In the genomic region with DNA sequence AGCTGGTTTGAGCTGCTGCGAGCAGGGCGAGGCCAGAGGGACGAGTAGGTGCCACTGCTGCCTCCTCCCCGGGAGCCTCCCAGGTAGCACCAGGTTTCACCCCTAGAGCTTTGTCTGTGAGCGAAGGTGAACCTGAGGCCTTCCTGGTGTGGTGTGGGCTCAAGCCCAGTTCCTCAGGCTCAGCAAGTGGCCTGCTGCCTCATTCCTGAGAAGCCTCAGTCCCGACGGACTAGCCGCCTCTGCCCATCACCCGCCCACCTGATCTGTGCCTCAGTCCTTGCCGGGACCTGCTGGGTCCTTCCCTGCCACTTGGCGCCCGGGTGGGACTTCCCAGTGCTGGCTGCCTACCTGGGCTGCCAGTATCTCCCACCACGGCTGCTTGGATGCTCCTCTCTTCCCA, we compare ENCODE assay signal across 18 cellular contexts. TPM values are rescaled to one million over a fixed set of nuclear protein-coding genes. Genes with fewer than 3 reads are reported as not detected.
A peak's percentile ranks its signal among the peaks of the same experiment; 100 is the strongest.
DNase-seq lines count a peak whose midpoint lies in the region; ATAC-seq and TF ChIP-seq lines count a peak whose summit lies in the region.
"Had no signal": no experiment of that assay in that cellular context is flagged by ENCODE, and none has a peak within 500 bp of the region (broad histone marks: within the 10 kb centered on the region; RNA-seq: fewer than 3 reads in every experiment).

No MANE protein-coding gene starts in this region.

- peak overlapping the region; percentile 92 for H3K27ac Mint-ChIP-seq in CD8-positive, alpha-beta T cell
- peak overlapping the region; percentile 99 for H3K27ac Mint-ChIP-seq in activated naive CD4-positive, alpha-beta T cell treated with anti-CD3 and anti-CD28 coated beads, Interleukin-2, amount 10 ng/mL, durations not matched to agents 7 days and 5 days
- H3K27ac Mint-ChIP-seq: H9 had no signal

- H2AFZ ChIP-seq in neuronal stem cell (ENCODE audit: low read length): no peak overlapping the region
- H2AFZ ChIP-seq: hepatocyte had no signal

- H3K4me3 ChIP-seq in CD8-positive, alpha-beta T cell (ENCODE audit: low read depth, low read length): peak overlapping the region; percentile 98
- peak overlapping the region; percentile 91 for H3K4me3 ChIP-seq in GM12875 (ENCODE audit: low read depth, low read length)
- no peak overlapping the region for H3K4me3 ChIP-seq in neuronal stem cell (ENCODE audit: low read length in 2 of 2)
- H3K4me3 ChIP-seq: coronary artery, esophagus muscularis mucosa, hepatocyte had no signal

- no peak overlapping the region for H3K4ac ChIP-seq in neuronal stem cell (ENCODE audit: low read length)

- intact Hi-C loops in CD8-positive, alpha-beta T cell (cut with DNase I, micrococcal nuclease): loop anchor here in 1 of 2 experiments (5.0 kb wide), 1 partner anchor 73 kb away; the partner anchor contains the start of gene CLUAP1

- peaks cover 64% of the 10 kb centered on the region for H3K4me1 Mint-ChIP-seq in CD8-positive, alpha-beta T cell (ENCODE audit: low read depth)
- H3K4me1 Mint-ChIP-seq in activated naive CD4-positive, alpha-beta T cell treated with anti-CD3 and anti-CD28 coated beads, Interleukin-2, amount 10 ng/mL, durations not matched to agents 7 days and 5 days: peaks cover 71% of the 10 kb centered on the region

- H3K9ac ChIP-seq in neuronal stem cell (ENCODE audit: low read depth, low read length, poor library complexity): peak overlapping the region; percentile 44

- H3K36me3 ChIP-seq in CD8-positive, alpha-beta T cell (ENCODE audit: insufficient read depth, low read length): peaks cover 3% of the 10 kb centered on the region
- H3K36me3 ChIP-seq in neuronal stem cell (replicated peaks in 1 of 2; ENCODE audit: control insufficient read depth in 2 of 2, insufficient read depth in 2 of 2, low read length in 2 of 2): peaks cover 0 to under 1% of the 10 kb centered on the region in 2 donors
- H3K36me3 ChIP-seq: esophagus muscularis mucosa had no signal

- peak overlapping the region; percentile 98 for H3K4me3 Mint-ChIP-seq in CD8-positive, alpha-beta T cell
- H3K4me3 Mint-ChIP-seq in activated naive CD4-positive, alpha-beta T cell treated with anti-CD3 and anti-CD28 coated beads, Interleukin-2, amount 10 ng/mL, durations not matched to agents 7 days and 5 days: peak overlapping the region; percentile 96
- H3K4me3 Mint-ChIP-seq: H9 had no signal

- no peak overlapping the region for H4K8ac ChIP-seq in neuronal stem cell (ENCODE audit: low read depth, low read length)

- no peak for ATAC-seq in CD8-positive, alpha-beta T cell
- ATAC-seq in HG03378 (IDR thresholded peaks at IDR 0.05; ENCODE audit: unreplicated experiment): no peak
- ATAC-seq: left cardiac atrium had no signal

- WGBS in neuronal stem cell (ENCODE audit: extremely low coverage in 2 of 2, insufficient read length in 2 of 2, insufficient replicate concordance in 1 of 2), 2 donors: no CpG with 5 or more reads among the region's 13 CpGs

- H3K23ac ChIP-seq in neuronal stem cell (ENCODE audit: low read depth, low read length, poor library complexity): no peak overlapping the region

- H4K91ac ChIP-seq in neuronal stem cell (ENCODE audit: low read depth, low read length, poor library complexity): no peak overlapping the region

- H3K4me1 ChIP-seq in CD8-positive, alpha-beta T cell (ENCODE audit: insufficient read depth, low read length): peaks cover 53% of the 10 kb centered on the region
- H3K4me1 ChIP-seq in neuronal stem cell (ENCODE audit: control insufficient read depth in 2 of 2, insufficient read depth in 1 of 2, low read depth in 1 of 2, low read length in 2 of 2): peaks cover 8 to 12% of the 10 kb centered on the region in 2 donors

- peak overlapping the region; percentile 63 for H3K14ac ChIP-seq in neuronal stem cell (ENCODE audit: low read length)

- H3K27me3 ChIP-seq in CD8-positive, alpha-beta T cell (ENCODE audit: insufficient read depth, low read length): no peaks in the 10 kb centered on the region
- H3K27me3 ChIP-seq in neuronal stem cell (ENCODE audit: control insufficient read depth in 3 of 3, insufficient read depth in 3 of 3, low read depth in 1 of 3, low read length in 3 of 3): no peaks in the 10 kb centered on the region
- H3K27me3 ChIP-seq: hepatocyte had no signal

- H3K4me2 ChIP-seq in neuronal stem cell (ENCODE audit: insufficient read depth, low read length, poor library complexity, severe bottlenecking): no peak overlapping the region
- H3K4me2 ChIP-seq: hepatocyte had no signal

- H3K27me3 Mint-ChIP-seq in CD8-positive, alpha-beta T cell (ENCODE audit: low read depth): no peaks in the 10 kb centered on the region
- H3K27me3 Mint-ChIP-seq in activated naive CD4-positive, alpha-beta T cell treated with anti-CD3 and anti-CD28 coated beads, Interleukin-2, amount 10 ng/mL, durations not matched to agents 7 days and 5 days: no peaks in the 10 kb centered on the region

- peak overlapping the region; percentile 10 for H2BK12ac ChIP-seq in neuronal stem cell (ENCODE audit: low read length)

- peaks cover 5% of the 10 kb centered on the region for H3K9me3 Mint-ChIP-seq in CD8-positive, alpha-beta T cell
- H3K9me3 Mint-ChIP-seq in activated naive CD4-positive, alpha-beta T cell treated with anti-CD3 and anti-CD28 coated beads, Interleukin-2, amount 10 ng/mL, durations not matched to agents 7 days and 5 days: peaks cover 9% of the 10 kb centered on the region

- peak in 1 of 7 experiments; percentile 13 for DNase-seq in CD8-positive, alpha-beta T cell
- no peak for DNase-seq in activated naive CD4-positive, alpha-beta T cell treated with anti-CD3 and anti-CD28 coated beads, Interleukin-2, amount 10 ng/mL, durations not matched to agents 7 days and 5 days
- DNase-seq in neuronal stem cell (ENCODE audit: low spot score) (no peak), NK-92 (lab: John Stamatoyannopoulos, UW; ENCODE audit: unreplicated experiment) (no peak)
- no peak for DNase-seq in stimulated activated naive CD4-positive, alpha-beta T cell treated with Interleukin-2 at 50 U/mL for 16 hours (lab: John Stamatoyannopoulos, UW)
- DNase-seq: aorta, GDM1, H9, KG1, left cardiac atrium, NCI-H1694 treated with DMSO at 0.1 percent for 48 hours, NCI-H524, T1000 had no signal

- peak overlapping the region; percentile 75 for H3K27ac ChIP-seq in CD8-positive, alpha-beta T cell (ENCODE audit: low read depth, low read length)
- H3K27ac ChIP-seq in neuronal stem cell (replicated peaks; ENCODE audit: low read length): no peak overlapping the region
- H3K27ac ChIP-seq: coronary artery, esophagus muscularis mucosa, hepatocyte had no signal

- H3K9me3 ChIP-seq in CD8-positive, alpha-beta T cell (ENCODE audit: low read length): peaks cover 2% of the 10 kb centered on the region
- H3K9me3 ChIP-seq in neuronal stem cell (replicated peaks in 1 of 2; ENCODE audit: control insufficient read depth in 2 of 2, insufficient read depth in 1 of 2, low read depth in 1 of 2, low read length in 2 of 2): peaks cover 2 to 4% of the 10 kb centered on the region in 2 donors

- peak overlapping the region; percentile 93 for H2AK5ac ChIP-seq in neuronal stem cell (ENCODE audit: low read depth, low read length)

- H3K36me3 Mint-ChIP-seq in CD8-positive, alpha-beta T cell: peaks cover 40% of the 10 kb centered on the region
- H3K36me3 Mint-ChIP-seq in activated naive CD4-positive, alpha-beta T cell treated with anti-CD3 and anti-CD28 coated beads, Interleukin-2, amount 10 ng/mL, durations not matched to agents 7 days and 5 days: peaks cover 46% of the 10 kb centered on the region

- peak overlapping the region; percentile 85 for H2BK15ac ChIP-seq in neuronal stem cell (ENCODE audit: low read length)

- no peak overlapping the region for H2BK120ac ChIP-seq in neuronal stem cell (ENCODE audit: low read depth, low read length)

- peak overlapping the region; percentile 87 for H2BK5ac ChIP-seq in neuronal stem cell (ENCODE audit: low read length)

- peaks cover 5% of the 10 kb centered on the region for H3K79me1 ChIP-seq in neuronal stem cell (ENCODE audit: low read depth, low read length)

- H3K18ac ChIP-seq in neuronal stem cell (ENCODE audit: low read length): peak overlapping the region; percentile 2

- TF ChIP-seq CTCF in CD8-positive, alpha-beta T cell (IDR thresholded peaks at IDR 0.05): no peak
- TF ChIP-seq CTCF in GM12875 (IDR thresholded peaks at IDR 0.05; ENCODE audit: borderline replicate concordance, insufficient read depth, low read depth, low read length): no peak

- POLR2A ChIA-PET in CD8-positive, alpha-beta T cell (lab: Charles Lee): no interaction called here

- CTCF ChIA-PET in CD8-positive, alpha-beta T cell (lab: Charles Lee): interaction anchor here (1.4 to 2.2 kb wide), 2 partner anchors 49 to 96 kb away, joined by 3 to 5 read pairs; no protein-coding TSS in a partner anchor
- CTCF ChIA-PET in activated naive CD4-positive, alpha-beta T cell treated with anti-CD3 and anti-CD28 coated beads, Interleukin-2, amount 10 ng/mL, durations not matched to agents 7 days and 5 days (lab: Charles Lee): interaction anchor here (0.9 to 1.8 kb wide), 2 partner anchors 29 to 49 kb away, joined by 3 to 4 read pairs; no protein-coding TSS in a partner anchor

RNA-seq across cellular contexts. Expression of gene NLRC3, which starts 1.7 kb away (rescaled TPM):
- total RNA-seq in CD8-positive, alpha-beta T cell: 10 to 100 TPM; 39.5 to 42.9 TPM
- 0.10 TPM for polyA plus RNA-seq in neuronal stem cell (2013, experiment 1 of 2)
- 0.06 TPM for polyA plus RNA-seq in neuronal stem cell (2013, experiment 2 of 2)

RNA-seq across cellular contexts. Expression of gene SLX4, which starts 35.9 kb away (rescaled TPM):
- total RNA-seq in CD8-positive, alpha-beta T cell: 1 to 10 TPM; 5.1 to 5.2 TPM
- 5.9 TPM for polyA plus RNA-seq in neuronal stem cell (2013, experiment 1 of 2)
- 5.9 TPM for polyA plus RNA-seq in neuronal stem cell (2013, experiment 2 of 2)

Comparison
In these comparisons a context has a peak if more than half of its experiments do, and no peak if none do; other contexts are left out.
1. H3K4me3 ChIP-seq: peak in CD8-positive, alpha-beta T cell (single experiment) and GM12875 (single experiment); none in neuronal stem cell (0 of 2).